2 cellular contexts compared by ENCODE assay signal in genomic region chr16:88943741-88944140, GRCh38.
A peak's percentile ranks its signal among the peaks of the same experiment; 100 is the strongest.
TF ChIP-seq lines count a peak whose summit lies in the region.

No MANE protein-coding gene starts in this region.

TF ChIP-seq in HepG2, 621 proteins besides CTCF, POLR2A, EP300 and RAD21:
- TF ChIP-seq CBX1 (IDR thresholded peaks at IDR 0.05; ENCODE audit: low read depth) (no peak), FOXP1 (IDR thresholded peaks at IDR 0.05) (no peak), FOXP1 (CRISPR knock-in tag; IDR thresholded peaks at IDR 0.05) (no peak), ZNF629 (CRISPR knock-in tag; conservative IDR thresholded peaks at IDR 0.05) (0 out of 2 replicates have a peak, but pooled peaks have one; percentile 15), ZNF335 (CRISPR knock-in tag; IDR thresholded peaks at IDR 0.05) (no peak), TP53 (CRISPR knock-in tag; conservative IDR thresholded peaks at IDR 0.05) (no peak), XRCC5 (optimal IDR thresholded peaks at IDR 0.05; ENCODE audit: low read length) (no peak), HCFC1 (IDR thresholded peaks at IDR 0.05; ENCODE audit: low read depth, low read length) (no peak)
- TF ChIP-seq, protein P1, sequence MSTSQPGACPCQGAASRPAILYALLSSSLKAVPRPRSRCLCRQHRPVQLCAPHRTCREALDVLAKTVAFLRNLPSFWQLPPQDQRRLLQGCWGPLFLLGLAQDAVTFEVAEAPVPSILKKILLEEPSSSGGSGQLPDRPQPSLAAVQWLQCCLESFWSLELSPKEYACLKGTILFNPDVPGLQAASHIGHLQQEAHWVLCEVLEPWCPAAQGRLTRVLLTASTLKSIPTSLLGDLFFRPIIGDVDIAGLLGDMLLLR (CRISPR knock-in tag; IDR thresholded peaks at IDR 0.05): no peak
- TF ChIP-seq, protein P2, sequence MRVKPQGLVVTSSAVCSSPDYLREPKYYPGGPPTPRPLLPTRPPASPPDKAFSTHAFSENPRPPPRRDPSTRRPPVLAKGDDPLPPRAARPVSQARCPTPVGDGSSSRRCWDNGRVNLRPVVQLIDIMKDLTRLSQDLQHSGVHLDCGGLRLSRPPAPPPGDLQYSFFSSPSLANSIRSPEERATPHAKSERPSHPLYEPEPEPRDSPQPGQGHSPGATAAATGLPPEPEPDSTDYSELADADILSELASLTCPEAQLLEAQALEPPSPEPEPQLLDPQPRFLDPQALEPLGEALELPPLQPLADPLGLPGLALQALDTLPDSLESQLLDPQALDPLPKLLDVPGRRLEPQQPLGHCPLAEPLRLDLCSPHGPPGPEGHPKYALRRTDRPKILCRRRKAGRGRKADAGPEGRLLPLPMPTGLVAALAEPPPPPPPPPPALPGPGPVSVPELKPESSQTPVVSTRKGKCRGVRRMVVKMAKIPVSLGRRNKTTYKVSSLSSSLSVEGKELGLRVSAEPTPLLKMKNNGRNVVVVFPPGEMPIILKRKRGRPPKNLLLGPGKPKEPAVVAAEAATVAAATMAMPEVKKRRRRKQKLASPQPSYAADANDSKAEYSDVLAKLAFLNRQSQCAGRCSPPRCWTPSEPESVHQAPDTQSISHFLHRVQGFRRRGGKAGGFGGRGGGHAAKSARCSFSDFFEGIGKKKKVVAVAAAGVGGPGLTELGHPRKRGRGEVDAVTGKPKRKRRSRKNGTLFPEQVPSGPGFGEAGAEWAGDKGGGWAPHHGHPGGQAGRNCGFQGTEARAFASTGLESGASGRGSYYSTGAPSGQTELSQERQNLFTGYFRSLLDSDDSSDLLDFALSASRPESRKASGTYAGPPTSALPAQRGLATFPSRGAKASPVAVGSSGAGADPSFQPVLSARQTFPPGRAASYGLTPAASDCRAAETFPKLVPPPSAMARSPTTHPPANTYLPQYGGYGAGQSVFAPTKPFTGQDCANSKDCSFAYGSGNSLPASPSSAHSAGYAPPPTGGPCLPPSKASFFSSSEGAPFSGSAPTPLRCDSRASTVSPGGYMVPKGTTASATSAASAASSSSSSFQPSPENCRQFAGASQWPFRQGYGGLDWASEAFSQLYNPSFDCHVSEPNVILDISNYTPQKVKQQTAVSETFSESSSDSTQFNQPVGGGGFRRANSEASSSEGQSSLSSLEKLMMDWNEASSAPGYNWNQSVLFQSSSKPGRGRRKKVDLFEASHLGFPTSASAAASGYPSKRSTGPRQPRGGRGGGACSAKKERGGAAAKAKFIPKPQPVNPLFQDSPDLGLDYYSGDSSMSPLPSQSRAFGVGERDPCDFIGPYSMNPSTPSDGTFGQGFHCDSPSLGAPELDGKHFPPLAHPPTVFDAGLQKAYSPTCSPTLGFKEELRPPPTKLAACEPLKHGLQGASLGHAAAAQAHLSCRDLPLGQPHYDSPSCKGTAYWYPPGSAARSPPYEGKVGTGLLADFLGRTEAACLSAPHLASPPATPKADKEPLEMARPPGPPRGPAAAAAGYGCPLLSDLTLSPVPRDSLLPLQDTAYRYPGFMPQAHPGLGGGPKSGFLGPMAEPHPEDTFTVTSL (CRISPR knock-in tag; IDR thresholded peaks at IDR 0.05; ENCODE audit: borderline replicate concordance): no peak

TF ChIP-seq in K562, 482 proteins besides CTCF, POLR2A, EP300 and RAD21:
- TF ChIP-seq, protein P3, sequence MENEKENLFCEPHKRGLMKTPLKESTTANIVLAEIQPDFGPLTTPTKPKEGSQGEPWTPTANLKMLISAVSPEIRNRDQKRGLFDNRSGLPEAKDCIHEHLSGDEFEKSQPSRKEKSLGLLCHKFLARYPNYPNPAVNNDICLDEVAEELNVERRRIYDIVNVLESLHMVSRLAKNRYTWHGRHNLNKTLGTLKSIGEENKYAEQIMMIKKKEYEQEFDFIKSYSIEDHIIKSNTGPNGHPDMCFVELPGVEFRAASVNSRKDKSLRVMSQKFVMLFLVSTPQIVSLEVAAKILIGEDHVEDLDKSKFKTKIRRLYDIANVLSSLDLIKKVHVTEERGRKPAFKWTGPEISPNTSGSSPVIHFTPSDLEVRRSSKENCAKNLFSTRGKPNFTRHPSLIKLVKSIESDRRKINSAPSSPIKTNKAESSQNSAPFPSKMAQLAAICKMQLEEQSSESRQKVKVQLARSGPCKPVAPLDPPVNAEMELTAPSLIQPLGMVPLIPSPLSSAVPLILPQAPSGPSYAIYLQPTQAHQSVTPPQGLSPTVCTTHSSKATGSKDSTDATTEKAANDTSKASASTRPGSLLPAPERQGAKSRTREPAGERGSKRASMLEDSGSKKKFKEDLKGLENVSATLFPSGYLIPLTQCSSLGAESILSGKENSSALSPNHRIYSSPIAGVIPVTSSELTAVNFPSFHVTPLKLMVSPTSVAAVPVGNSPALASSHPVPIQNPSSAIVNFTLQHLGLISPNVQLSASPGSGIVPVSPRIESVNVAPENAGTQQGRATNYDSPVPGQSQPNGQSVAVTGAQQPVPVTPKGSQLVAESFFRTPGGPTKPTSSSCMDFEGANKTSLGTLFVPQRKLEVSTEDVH (IDR thresholded peaks at IDR 0.05; ENCODE audit: low read depth, partially characterized antibody): no peak
- TF ChIP-seq SRSF3 (IDR thresholded peaks at IDR 0.05; ENCODE audit: insufficient read depth, low read length): no peak
- 0 out of 2 replicates have a peak, but pooled peaks have one; percentile 23 for TF ChIP-seq POLR2G (IDR thresholded peaks at IDR 0.05; ENCODE audit: low read depth, low read length)
